ENCODE assay signal across 8 cellular contexts in the genomic region with DNA sequence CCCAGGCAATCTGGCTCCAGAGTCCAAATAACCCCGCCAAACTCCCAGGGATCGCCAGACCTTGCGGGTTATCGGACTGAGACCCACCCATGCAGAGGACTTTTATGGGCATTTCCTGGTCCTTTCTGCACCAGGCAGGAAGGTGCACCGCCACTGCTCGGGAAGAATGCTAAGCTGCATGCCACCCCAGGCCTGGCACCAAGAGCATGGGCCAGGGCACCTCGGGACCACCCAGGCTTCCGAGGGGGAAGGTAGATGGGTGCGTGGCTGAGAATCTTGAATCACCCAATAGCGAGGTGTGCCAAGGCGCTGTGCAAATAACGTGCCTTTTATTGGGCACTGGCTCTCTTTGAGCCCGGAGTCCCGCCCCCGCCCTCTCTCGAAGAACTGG. TPM values are rescaled to one million over a fixed set of nuclear protein-coding genes. Genes with fewer than 3 reads are reported as not detected.
DNase-seq lines count a peak whose midpoint lies in the region; ATAC-seq and TF ChIP-seq lines count a peak whose summit lies in the region.

No MANE protein-coding gene starts in this region.

- H3K27ac ChIP-seq in breast epithelium (peak overlapping the region; percentile 78 to 87), thyroid gland (peak overlapping the region; percentile 44 to 92 (median 87))

- H3K4me1 ChIP-seq in breast epithelium (no peaks in the 10 kb centered on the region), thyroid gland (peaks cover 15 to 39% of the 10 kb centered on the region in 2 donors)

- TF ChIP-seq CTCF in breast epithelium (IDR thresholded peaks at IDR 0.05) (no peak), lower leg skin (IDR thresholded peaks at IDR 0.05) (no peak), thyroid gland (IDR thresholded peaks at IDR 0.05) (no peak)

- TF ChIP-seq POLR2A in breast epithelium (IDR thresholded peaks at IDR 0.05) (no peak), lower leg skin (IDR thresholded peaks at IDR 0.05) (no peak), thyroid gland (IDR thresholded peaks at IDR 0.05) (no peak)

- 1 to 2% methylated on average over 13 of the region's 16 CpGs for WGBS in lower leg skin, 2 donors
- 2 to 4% methylated on average over 13 to 15 of the region's 16 CpGs for WGBS in thyroid gland, 2 donors

- DNase-seq in DMS114 treated with DMSO at 0.1 percent for 48 hours (lab: John Stamatoyannopoulos, UW; ENCODE audit: unreplicated experiment): peak; percentile 60
- DNase-seq in NCI-H446 (lab: John Stamatoyannopoulos, UW): peak; percentile 55 to 75
- DNase-seq in breast epithelium (ENCODE audit: low spot score in 2 of 2): peak; percentile 55 to 59
- DNase-seq in lower leg skin (ENCODE audit: low spot score in 2 of 2): peak; percentile 32 to 88
- DNase-seq in thyroid gland: no peak
- no peak for DNase-seq in KBM-7
- DNase-seq in HuH-7.5 (ENCODE audit: low spot score): no peak

- intact Hi-C loops in breast epithelium (cut with DNase I; ENCODE audit: low total_unique reads): loop anchor here (10.0 kb wide), 1 partner anchor 62 kb away; a partner anchor contains a TSS
- intact Hi-C loops in lower leg skin (cut with DNase I; ENCODE audit: low total_unique reads): no loop called here
- intact Hi-C loops in thyroid gland (cut with DNase I): loop anchor here (10.0 kb wide), 1 partner anchor 62 kb away; a partner anchor contains a TSS

- H3K36me3 ChIP-seq in breast epithelium: no peaks in the 10 kb centered on the region
- no peaks in the 10 kb centered on the region for H3K36me3 ChIP-seq in thyroid gland

- H3K27me3 ChIP-seq in breast epithelium: no peaks in the 10 kb centered on the region
- no peaks in the 10 kb centered on the region for H3K27me3 ChIP-seq in thyroid gland

- H3K4me3 ChIP-seq in breast epithelium (peak overlapping the region; percentile 54 to 71 (median 66)), lower leg skin (ENCODE audit: low read depth, poor library complexity, severe bottlenecking) (peak overlapping the region; percentile 60), thyroid gland (replicated peaks in 1 of 3) (peak overlapping the region in 1 of 3 donors; percentile 53)

- ATAC-seq in GM21619 (IDR thresholded peaks at IDR 0.05; ENCODE audit: unreplicated experiment): peak; percentile 11

- in situ Hi-C loops in KBM-7 (cut with MboI; ENCODE audit: low pct_unique_long_range_greater_than_20kb, low sequenced_read_pairs): no loop called here

- no peaks in the 10 kb centered on the region for H3K9me3 ChIP-seq in breast epithelium
- no peaks in the 10 kb centered on the region for H3K9me3 ChIP-seq in thyroid gland

RNA-seq across cellular contexts. Expression of a gene that starts 0.4 kb away (rescaled TPM):
- total RNA-seq in breast epithelium (under 1 TPM; 0.59 to 0.98 (median 0.64) TPM), lower leg skin (under 1 TPM in 3 of 4 donors, not detected in 1; 0.42 to 0.94 (median 0.88) TPM), thyroid gland (1 to 10 TPM in 1 of 4 donors, not detected in 3; 1.4 TPM)

RNA-seq across cellular contexts. Expression of a gene that starts 5.6 kb away (rescaled TPM):
- total RNA-seq in breast epithelium: 10 to 100 TPM; 41.6 to 70.1 (median 59.4) TPM
- 10 to 100 TPM; 63.4 to 79.3 (median 72.8) TPM for total RNA-seq in lower leg skin
- 10 to 100 TPM; 22.4 to 61.9 (median 32.5) TPM for total RNA-seq in thyroid gland

RNA-seq across cellular contexts. Expression of a gene that starts 28.0 kb away (rescaled TPM):
- total RNA-seq in breast epithelium (10 to 100 TPM in 2 of 3 donors, 1 to 10 TPM in 1; 7.5 to 19.5 (median 15.1) TPM), lower leg skin (100 to 1,000 TPM in 2 of 4 donors, 10 to 100 TPM in 2; 86.9 to 136 (median 114) TPM), thyroid gland (10 to 100 TPM in 1 of 4 donors, 1 to 10 TPM in 3; 4.4 to 19.6 (median 7.4) TPM)

RNA-seq across cellular contexts. Expression of a gene that starts 42.8 kb away (rescaled TPM):
- 10 to 100 TPM; 21.0 to 30.6 (median 29.0) TPM for total RNA-seq in breast epithelium
- total RNA-seq in lower leg skin: 10 to 100 TPM; 27.9 to 37.6 (median 31.5) TPM
- total RNA-seq in thyroid gland: 10 to 100 TPM; 29.6 to 38.8 (median 31.3) TPM

RNA-seq across cellular contexts. Expression of a gene that starts 43.0 kb away (rescaled TPM):
- total RNA-seq in breast epithelium (10 to 100 TPM in 1 of 3 donors, 1 to 10 TPM in 2; 4.5 to 12.5 (median 6.9) TPM), lower leg skin (10 to 100 TPM in 1 of 4 donors, 1 to 10 TPM in 2, under 1 TPM in 1; 0.99 to 16.4 (median 3.1) TPM), thyroid gland (10 to 100 TPM; 11.8 to 19.3 (median 13.2) TPM)

Comparison
In these comparisons a context has a peak if more than half of its experiments do, and no peak if none do; other contexts are left out.
1. DNase-seq: peak in DMS114 treated with DMSO at 0.1 percent for 48 hours (single experiment), NCI-H446 (2 of 2), breast epithelium (2 of 2) and lower leg skin (2 of 2); none in thyroid gland (0 of 2), KBM-7 (single experiment) and HuH-7.5 (single experiment).
2. RNA of a gene that starts 28.0 kb away (total RNA-seq): 86.9 to 136 TPM in lower leg skin; 7.5 to 19.5 TPM in breast epithelium and 4.4 to 19.6 TPM in thyroid gland; every median in the first group is over 4 times any median in the second.